ENCODE assay signal across 8 cellular contexts in the genomic region with DNA sequence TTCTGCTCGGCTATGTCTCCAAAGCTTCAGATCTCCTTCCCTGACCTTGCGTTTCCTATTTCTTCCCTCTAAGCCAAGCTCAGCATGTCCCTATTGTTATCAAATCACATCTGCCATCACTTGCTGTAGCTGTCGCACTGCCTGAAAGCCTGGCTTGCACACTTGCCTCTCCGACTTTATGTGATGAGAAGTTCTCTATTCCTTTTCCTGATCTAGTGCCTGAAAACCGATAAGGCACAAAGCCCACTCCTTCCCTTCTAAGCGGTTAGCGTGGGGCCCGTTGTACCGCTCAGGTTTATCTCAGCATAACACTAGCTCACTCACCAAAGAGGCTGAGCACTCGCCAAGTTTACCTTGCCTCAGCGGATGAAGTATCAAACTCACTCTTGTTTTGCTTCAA. TPM values are rescaled to one million over a fixed set of nuclear protein-coding genes. Genes with fewer than 3 reads are reported as not detected.
DNase-seq lines count a peak whose midpoint lies in the region; ATAC-seq and TF ChIP-seq lines count a peak whose summit lies in the region.

No MANE protein-coding gene starts in this region.

- no peak overlapping the region for H4K8ac ChIP-seq in mesendoderm (ENCODE audit: low read depth, low read length)

- no peak overlapping the region for H3K23ac ChIP-seq in mesendoderm (ENCODE audit: low read length)

- H3K27ac Mint-ChIP-seq in IgD-negative memory B cell = no peak overlapping the region
- no peak overlapping the region for H3K27ac Mint-ChIP-seq in activated naive CD8-positive, alpha-beta T cell treated with anti-CD3 and anti-CD28 coated beads for 36 hours

- no peak for TF ChIP-seq POLR2A in sigmoid colon (IDR thresholded peaks at IDR 0.05)

- H3K27ac ChIP-seq in mesendoderm (ENCODE audit: low read depth, low read length) (no peak overlapping the region), OCI-LY7 (ENCODE audit: low read depth, low read length, poor library complexity, severe bottlenecking) (no peak overlapping the region), sigmoid colon (no peak overlapping the region)

- BruUV-seq in OCI-LY7 (replicated peaks; lab: Mats Ljungman, UMichigan) = no TSS peak

- no peak for TF ChIP-seq EP300 in sigmoid colon (IDR thresholded peaks at IDR 0.05)

- H3K79me2 ChIP-seq in mesendoderm (ENCODE audit: control insufficient read depth, insufficient read depth, low read length) (no peaks in the 10 kb centered on the region), OCI-LY7 (ENCODE audit: insufficient read depth, low read depth, low read length) (no peaks in the 10 kb centered on the region)

- WGBS in mesendoderm (ENCODE audit: extremely low coverage, insufficient coverage, low lambda C conversion rate) = no CpG with 5 or more reads among the region's 11 CpGs
- WGBS in sigmoid colon, 2 donors = 5 to 7% methylated on average over 11 of the region's 11 CpGs

- peaks cover 4 to 12% (median 12%) of the 10 kb centered on the region in 3 donors for H3K4me1 Mint-ChIP-seq in IgD-negative memory B cell
- H3K4me1 Mint-ChIP-seq in activated naive CD8-positive, alpha-beta T cell treated with anti-CD3 and anti-CD28 coated beads for 36 hours = peaks cover 16% of the 10 kb centered on the region

- peaks cover 0 to 3% (median 0%) of the 10 kb centered on the region in 3 donors for H3K9me3 Mint-ChIP-seq in IgD-negative memory B cell
- H3K9me3 Mint-ChIP-seq in activated naive CD8-positive, alpha-beta T cell treated with anti-CD3 and anti-CD28 coated beads for 36 hours = no peaks in the 10 kb centered on the region

- peak overlapping the region; percentile 67 for H3K4me2 ChIP-seq in mesendoderm (ENCODE audit: low read length)
- H3K4me2 ChIP-seq in OCI-LY7 (ENCODE audit: low read length) = no peak overlapping the region

- H3K18ac ChIP-seq in mesendoderm (ENCODE audit: low read length) = no peak overlapping the region

- no peaks in the 10 kb centered on the region for H3K36me3 Mint-ChIP-seq in IgD-negative memory B cell
- no peaks in the 10 kb centered on the region for H3K36me3 Mint-ChIP-seq in activated naive CD8-positive, alpha-beta T cell treated with anti-CD3 and anti-CD28 coated beads for 36 hours

- H2BK120ac ChIP-seq in mesendoderm (ENCODE audit: low read depth, low read length) = no peak overlapping the region

- peaks cover 49% of the 10 kb centered on the region for H3K27me3 Mint-ChIP-seq in IgD-negative memory B cell
- H3K27me3 Mint-ChIP-seq in activated naive CD8-positive, alpha-beta T cell treated with anti-CD3 and anti-CD28 coated beads for 36 hours = peaks cover 76% of the 10 kb centered on the region

- H3K9me3 ChIP-seq in OCI-LY7 (ENCODE audit: low read length) (no peaks in the 10 kb centered on the region), sigmoid colon (no peaks in the 10 kb centered on the region)

- H3K79me1 ChIP-seq in mesendoderm (ENCODE audit: low read length) = no peaks in the 10 kb centered on the region

- H3K4ac ChIP-seq in mesendoderm (ENCODE audit: low read depth, low read length) = no peak overlapping the region

- peak overlapping the region; percentile 66 for H3K9ac ChIP-seq in mesendoderm (ENCODE audit: low read length)

- TF ChIP-seq CTCF in OCI-LY7 (conservative IDR thresholded peaks at IDR 0.05; ENCODE audit: low read length) = no peak
- TF ChIP-seq CTCF in sigmoid colon (IDR thresholded peaks at IDR 0.05) = no peak

- no peak overlapping the region for H4K5ac ChIP-seq in mesendoderm (ENCODE audit: low read length)

- H2AK5ac ChIP-seq in mesendoderm (ENCODE audit: low read length) = no peak overlapping the region

- H4K20me1 ChIP-seq in OCI-LY7 (ENCODE audit: insufficient read depth, low read length) = no peaks in the 10 kb centered on the region

- H3K27me3 ChIP-seq in mesendoderm (ENCODE audit: insufficient read depth, low read length, poor library complexity) = no peaks in the 10 kb centered on the region
- peaks cover 17 to 47% (median 20%) of the 10 kb centered on the region in 3 donors for H3K27me3 ChIP-seq in sigmoid colon

- DNase-seq in COR-L47 (lab: John Stamatoyannopoulos, UW) (peak; percentile 40), mesendoderm (peak; percentile 44), OCI-LY7 (ENCODE audit: low spot score) (no peak), sigmoid colon (no peak)
- DNase-seq in activated naive CD8-positive, alpha-beta T cell treated with anti-CD3 and anti-CD28 coated beads for 36 hours = no peak

- H2BK5ac ChIP-seq in mesendoderm (ENCODE audit: low read length) = no peak overlapping the region

- H2AFZ ChIP-seq in OCI-LY7 (ENCODE audit: low read length) = no peak overlapping the region

- POLR2A ChIA-PET in OCI-LY7 (lab: Charles Lee) = no interaction called here

- H3K4me3 ChIP-seq in mesendoderm (ENCODE audit: low read length) (peak overlapping the region; percentile 44), OCI-LY7 (ENCODE audit: low read depth, low read length, poor library complexity, severe bottlenecking) (no peak overlapping the region), sigmoid colon (no peak overlapping the region)

- H3K56ac ChIP-seq in mesendoderm (ENCODE audit: low read length) = peak overlapping the region; percentile 80

- no peaks in the 10 kb centered on the region for H3K9me2 ChIP-seq in OCI-LY7 (ENCODE audit: insufficient read depth, low read length)

- CTCF ChIA-PET in OCI-LY7 (lab: Charles Lee; ENCODE audit: unreplicated experiment) = no interaction called here

- peak overlapping the region in 3 of 4 donors; percentile 10 to 67 (median 60) for H3K4me3 Mint-ChIP-seq in IgD-negative memory B cell
- H3K4me3 Mint-ChIP-seq in activated naive CD8-positive, alpha-beta T cell treated with anti-CD3 and anti-CD28 coated beads for 36 hours = peak overlapping the region; percentile 71

- intact Hi-C loops in OCI-LY7 (cut with micrococcal nuclease; ENCODE audit: unreplicated experiment) (no loop called here), sigmoid colon (cut with DNase I) (no loop called here)

- H3K36me3 ChIP-seq in mesendoderm (ENCODE audit: control insufficient read depth, insufficient read depth, low read length) = no peaks in the 10 kb centered on the region
- H3K36me3 ChIP-seq in OCI-LY7 (ENCODE audit: insufficient read depth, low read length) = no peaks in the 10 kb centered on the region
- H3K36me3 ChIP-seq in sigmoid colon = no peaks in the 10 kb centered on the region

- no peak for ATAC-seq in HG03378 (IDR thresholded peaks at IDR 0.05; ENCODE audit: unreplicated experiment)
- ATAC-seq in GM21381 (IDR thresholded peaks at IDR 0.05; ENCODE audit: unreplicated experiment) = no peak

- H3K4me1 ChIP-seq in mesendoderm (ENCODE audit: control insufficient read depth, low read depth, low read length) (peaks cover 8% of the 10 kb centered on the region), OCI-LY7 (ENCODE audit: insufficient read depth, low read length, poor library complexity, severe bottlenecking) (no peaks in the 10 kb centered on the region), sigmoid colon (peaks cover 0 to 16% (median 14%) of the 10 kb centered on the region in 4 donors)

- H2BK15ac ChIP-seq in mesendoderm (replicated peaks; ENCODE audit: low read depth) = no peak overlapping the region

RNA-seq across cellular contexts. Expression of a gene that starts 0.8 kb away (rescaled TPM):
- polyA plus RNA-seq in IgD-negative memory B cell = 0.53 TPM
- under 1 TPM; 0.56 to 0.90 TPM for total RNA-seq in activated naive CD8-positive, alpha-beta T cell treated with anti-CD3 and anti-CD28 coated beads for 36 hours
- 12.9 TPM for polyA plus RNA-seq in mesendoderm (2013, experiment 1 of 2)
- 13.7 TPM for polyA plus RNA-seq in mesendoderm (2013, experiment 2 of 2)
- not detected in 2 replicates for total RNA-seq in OCI-LY7 (2014; rRNA removed; shearing (Covaris generic))
- total RNA-seq in OCI-LY7 (2022) = not detected in 2 replicates
- total RNA-seq in sigmoid colon = 1 to 10 TPM in 1 of 4 donors, not detected in 3; 2.5 TPM
- 1 to 10 TPM in 1 of 3 donors, not detected in 2; 1.7 TPM for polyA plus RNA-seq in sigmoid colon

RNA-seq across cellular contexts. Expression of a gene that starts 43.2 kb away (rescaled TPM):
- not detected for polyA plus RNA-seq in IgD-negative memory B cell
- not detected for total RNA-seq in activated naive CD8-positive, alpha-beta T cell treated with anti-CD3 and anti-CD28 coated beads for 36 hours
- polyA plus RNA-seq in mesendoderm (2013, experiment 1 of 2) = 0.14 TPM
- polyA plus RNA-seq in mesendoderm (2013, experiment 2 of 2) = 0.04 TPM
- total RNA-seq in OCI-LY7 (2014; rRNA removed; shearing (Covaris generic)) = not detected in 2 replicates
- not detected in 2 replicates for total RNA-seq in OCI-LY7 (2022)
- total RNA-seq in sigmoid colon = not detected
- not detected for polyA plus RNA-seq in sigmoid colon

Comparison
In these comparisons a context has a peak if more than half of its experiments do, and no peak if none do; other contexts are left out.
1. DNase-seq: peak in COR-L47 (single experiment) and mesendoderm (single experiment); none in activated naive CD8-positive, alpha-beta T cell treated with anti-CD3 and anti-CD28 coated beads for 36 hours (single experiment), OCI-LY7 (single experiment) and sigmoid colon (single experiment).